1 cellular context compared by ENCODE assay signal in genomic region chr11:33161120-33162005, GRCh38.
A peak's percentile ranks its signal among the peaks of the same experiment; 100 is the strongest.
TF ChIP-seq lines count a peak whose summit lies in the region.

Gene CSTF3 (minus strand): TSS chr11:33161480. CDS start chr11:33161325, 155 bp downstream.

TF ChIP-seq in GM23338, 12 proteins besides CTCF, POLR2A, EP300 and RAD21 (continued from another document):
- 0 out of 2 replicates have a peak, but pooled peaks have one; percentile 24 for TF ChIP-seq ZNF114 (CRISPR knock-in tag; IDR thresholded peaks at IDR 0.05)
- no peak for TF ChIP-seq STAT1 (IDR thresholded peaks at IDR 0.05; ENCODE audit: unreplicated experiment)
- no peak for TF ChIP-seq JUNB (IDR thresholded peaks at IDR 0.05; ENCODE audit: unreplicated experiment)
- TF ChIP-seq ZNF331 (CRISPR knock-in tag; IDR thresholded peaks at IDR 0.05; ENCODE audit: low read depth), result no peak
- TF ChIP-seq EZH2 (IDR thresholded peaks at IDR 0.05; ENCODE audit: low read depth, unreplicated experiment), result no peak
- TF ChIP-seq ZNF462 (CRISPR knock-in tag; IDR thresholded peaks at IDR 0.05), result no peak
- TF ChIP-seq POLR2AphosphoS5 (IDR thresholded peaks at IDR 0.05; ENCODE audit: low read depth), result peak; percentile 94
